In the genomic region with DNA sequence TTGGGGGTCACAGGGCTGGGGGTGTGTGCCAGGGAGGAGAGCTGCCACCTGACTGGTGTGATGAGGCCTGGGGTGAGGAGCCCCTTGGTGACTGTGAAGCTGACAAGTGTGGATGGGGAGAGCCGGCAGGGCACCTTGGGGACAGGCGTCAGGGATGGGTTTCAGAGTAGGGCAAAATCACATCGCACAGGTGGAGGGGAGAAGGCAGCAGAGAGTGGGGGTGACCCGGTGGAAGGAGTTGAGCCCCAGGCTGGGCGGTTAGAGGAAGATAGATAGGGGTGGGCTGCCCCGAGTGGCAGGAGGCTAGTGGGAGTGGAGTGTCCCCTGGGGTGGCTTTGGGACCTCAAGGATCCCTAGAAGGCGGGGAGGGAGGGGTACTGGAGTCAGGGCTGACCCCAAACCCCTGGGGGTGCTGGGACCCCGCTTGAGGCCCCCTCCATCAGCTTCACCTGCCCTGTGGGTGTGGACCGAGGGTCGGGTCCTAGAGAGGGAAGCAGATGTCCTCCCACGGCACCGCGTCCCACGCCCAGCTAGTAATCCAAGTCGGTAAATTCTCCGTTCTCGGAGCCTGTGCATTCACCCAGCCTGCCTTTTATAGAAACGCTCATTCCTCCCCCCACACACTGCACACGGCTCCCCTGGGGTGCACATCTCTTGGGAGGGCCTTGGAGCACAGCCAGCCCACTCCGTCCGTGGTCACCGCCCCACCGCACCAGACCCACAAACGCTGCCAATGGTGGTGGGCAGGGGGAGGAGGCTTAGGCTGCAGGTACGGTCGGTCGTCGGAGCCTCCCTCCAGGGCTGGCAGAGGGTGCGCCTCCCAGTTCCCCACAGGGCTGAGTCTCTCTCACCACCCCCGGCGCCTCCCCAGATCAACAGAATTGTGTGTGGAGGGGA, we compare ENCODE assay signal across 12 cellular contexts. TPM values are rescaled to one million over a fixed set of nuclear protein-coding genes. Genes with fewer than 3 reads are reported as not detected.
DNase-seq lines count a peak whose midpoint lies in the region; ATAC-seq and TF ChIP-seq lines count a peak whose summit lies in the region.
"Had no signal": no experiment of that assay in that cellular context is flagged by ENCODE, and none has a peak within 500 bp of the region (broad histone marks: within the 10 kb centered on the region; RNA-seq: fewer than 3 reads in every experiment).

No MANE protein-coding gene starts in this region.

- peak overlapping the region; percentile 74; the same call in 1 of the 2 replicates for H3K4me2 ChIP-seq in SK-N-SH

- CTCF ChIA-PET in SK-N-SH (lab: Yijun Ruan, JAX), result interaction anchor here (0.7 to 1.9 kb wide), 11 partner anchors 16 to 235 kb away, joined by 3 to 5 read pairs (median 3); a partner anchor contains a TSS

- peaks cover 15% of the 10 kb centered on the region for H3F3A ChIP-seq in SK-N-SH (replicated peaks; ENCODE audit: insufficient read depth)

- H3K9me3 ChIP-seq in SK-N-SH (no peaks in the 10 kb centered on the region), gastroesophageal sphincter (no peaks in the 10 kb centered on the region), spleen (no peaks in the 10 kb centered on the region)

- H3K79me2 ChIP-seq in SK-N-SH (ENCODE audit: insufficient read depth), result peaks cover 24% of the 10 kb centered on the region; the same call in 1 of the 2 replicates

- TF ChIP-seq POLR2A in gastroesophageal sphincter (IDR thresholded peaks at IDR 0.05) (no peak), spleen (IDR thresholded peaks at IDR 0.05) (no peak)

- no peak overlapping the region for H3K27ac ChIP-seq in SK-N-SH (ENCODE audit: low read depth in 2 of 2, low read length in 1 of 2)
- H3K27ac ChIP-seq in gastroesophageal sphincter, result peak overlapping the region; percentile 8 to 97 (median 94)
- H3K27ac ChIP-seq in spleen, result peak overlapping the region in 1 of 8 donors; percentile 11

- DNase-seq in SK-N-SH (no peak), spleen (peak; percentile 80), NCI-H2029 treated with DMSO at 0.1 percent for 48 hours (lab: John Stamatoyannopoulos, UW) (no peak), NOMO-1 (lab: John Stamatoyannopoulos, UW; ENCODE audit: unreplicated experiment in 2 of 2) (no peak)
- DNase-seq: activated gamma-delta T cell, dermis blood vessel endothelial cell, NCI-H524, Right ventricle myocardium superior had no signal

- peaks cover 33% of the 10 kb centered on the region for H4K20me1 ChIP-seq in SK-N-SH (ENCODE audit: insufficient read depth)

- ATAC-seq in SK-N-SH treated with all-trans-retinoic acid at 6 μM for 48 hours, result no peak
- ATAC-seq in gastroesophageal sphincter, result no peak
- ATAC-seq: left colon had no signal

- TF ChIP-seq CTCF in SK-N-SH (IDR thresholded peaks at IDR 0.05) (no peak), gastroesophageal sphincter (IDR thresholded peaks at IDR 0.05) (no peak), spleen (IDR thresholded peaks at IDR 0.05 in 8 of 11, conservative IDR thresholded peaks at IDR 0.05 in 3 of 11) (no peak)

- H3K4me1 ChIP-seq in SK-N-SH (ENCODE audit: control insufficient read depth in 1 of 2, insufficient read depth in 2 of 2, low read depth in 1 of 2, low read length in 1 of 2) (peaks cover 29 to 57% of the 10 kb centered on the region in 2 experiments), gastroesophageal sphincter (peaks cover 13 to 90% (median 60%) of the 10 kb centered on the region in 3 donors), spleen (peaks cover 27 to 89% (median 62%) of the 10 kb centered on the region in 6 donors)

- no peak for TF ChIP-seq RAD21 in SK-N-SH (IDR thresholded peaks at IDR 0.05; ENCODE audit: low read length)

- H3K9me2 ChIP-seq in SK-N-SH, result no peaks in the 10 kb centered on the region

- intact Hi-C loops in spleen (cut with DNase I; ENCODE audit: low total_unique reads), result no loop called here

- H2AFZ ChIP-seq in SK-N-SH (ENCODE audit: low read depth), result no peak overlapping the region

- 93% methylated on average over 13 of the region's 31 CpGs for WGBS in SK-N-SH (ENCODE audit: low lambda C conversion rate)
- 38% methylated on average over 15 of the region's 31 CpGs; no CpG with 5 or more reads in 1 of the 2 donors for WGBS in gastroesophageal sphincter (ENCODE audit: low coverage in 1 of 2), 2 donors
- WGBS in spleen, 5 donors, result 81 to 87% (median 86%) methylated on average over 21 to 31 of the region's 31 CpGs

- POLR2A ChIA-PET in SK-N-SH (lab: Yijun Ruan, JAX), result no interaction called here

- H3K4me3 ChIP-seq in SK-N-SH (ENCODE audit: low read depth in 2 of 2, low read length in 1 of 2) (no peak overlapping the region), gastroesophageal sphincter (peak overlapping the region in 1 of 2 donors; percentile 80), spleen (no peak overlapping the region)

- no peak for TF ChIP-seq EP300 in SK-N-SH (IDR thresholded peaks at IDR 0.05; ENCODE audit: borderline replicate concordance in 1 of 2, low read depth in 1 of 2, low read length in 1 of 2)
- no peak for TF ChIP-seq EP300 in gastroesophageal sphincter (IDR thresholded peaks at IDR 0.05)

- H3K36me3 ChIP-seq in SK-N-SH (replicated peaks in 1 of 2; ENCODE audit: control insufficient read depth in 1 of 2, insufficient read depth in 2 of 2, low read length in 1 of 2) (peaks cover 0 to 23% of the 10 kb centered on the region in 2 experiments), gastroesophageal sphincter (peaks cover 0 to 19% of the 10 kb centered on the region in 2 donors), spleen (peaks cover 3 to 25% (median 11%) of the 10 kb centered on the region in 6 donors)

- H3K9ac ChIP-seq in SK-N-SH, result no peak overlapping the region

- H3K27me3 ChIP-seq in SK-N-SH (ENCODE audit: insufficient read depth) (no peaks in the 10 kb centered on the region), gastroesophageal sphincter (peaks cover 5% of the 10 kb centered on the region), spleen (replicated peaks in 1 of 7) (peaks cover 0 to 29% (median 10%) of the 10 kb centered on the region in 7 donors)

TF ChIP-seq in SK-N-SH, 30 proteins besides CTCF, POLR2A, EP300 and RAD21:
- no peak for TF ChIP-seq RFX5 (IDR thresholded peaks at IDR 0.05; ENCODE audit: low read length)
- TF ChIP-seq SMC3 (IDR thresholded peaks at IDR 0.05; ENCODE audit: low read depth, low read length), result no peak
- TF ChIP-seq, protein P1, sequence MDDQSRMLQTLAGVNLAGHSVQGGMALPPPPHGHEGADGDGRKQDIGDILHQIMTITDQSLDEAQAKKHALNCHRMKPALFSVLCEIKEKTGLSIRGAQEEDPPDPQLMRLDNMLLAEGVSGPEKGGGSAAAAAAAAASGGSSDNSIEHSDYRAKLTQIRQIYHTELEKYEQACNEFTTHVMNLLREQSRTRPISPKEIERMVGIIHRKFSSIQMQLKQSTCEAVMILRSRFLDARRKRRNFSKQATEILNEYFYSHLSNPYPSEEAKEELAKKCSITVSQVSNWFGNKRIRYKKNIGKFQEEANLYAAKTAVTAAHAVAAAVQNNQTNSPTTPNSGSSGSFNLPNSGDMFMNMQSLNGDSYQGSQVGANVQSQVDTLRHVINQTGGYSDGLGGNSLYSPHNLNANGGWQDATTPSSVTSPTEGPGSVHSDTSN (IDR thresholded peaks at IDR 0.05), result no peak
- no peak for TF ChIP-seq ELF1 (IDR thresholded peaks at IDR 0.05)

TF ChIP-seq in SK-N-SH treated with all-trans-retinoic acid at 6 μM for 48 hours, 23 proteins besides CTCF, POLR2A, EP300 and RAD21 (continues in another document):
- no peak for TF ChIP-seq ISL1 (CRISPR knock-in tag; IDR thresholded peaks at IDR 0.05)
- TF ChIP-seq ZFP30 (CRISPR knock-in tag; IDR thresholded peaks at IDR 0.05), result no peak

RNA-seq across cellular contexts. Expression of a gene that starts 2.4 kb away (rescaled TPM):
- polyA plus RNA-seq in SK-N-SH (2012; rRNA removed) (28.3 and 53.8 TPM in 2 replicates), spleen (under 1 TPM; 0.11 to 0.96 (median 0.64) TPM)
- polyA plus RNA-seq in SK-N-SH (2012; cell fraction: cytosol; rRNA removed), result 26.2 and 42.1 TPM in 2 replicates
- 29.2 and 60.3 TPM in 2 replicates for polyA plus RNA-seq in SK-N-SH (2012; cell fraction: nucleus; rRNA removed)
- total RNA-seq in gastroesophageal sphincter (10 to 100 TPM; 18.3 to 33.3 (median 26.4) TPM), spleen (1 to 10 TPM; 1.2 to 4.4 (median 2.1) TPM)

RNA-seq across cellular contexts. Expression of a gene that starts 3.4 kb away (rescaled TPM):
- polyA plus RNA-seq in SK-N-SH (2012; rRNA removed), result 29.7 and 38.7 TPM in 2 replicates
- polyA plus RNA-seq in SK-N-SH (2012; cell fraction: cytosol; rRNA removed), result 15.2 and 23.9 TPM in 2 replicates
- 26.0 and 28.6 TPM in 2 replicates for polyA plus RNA-seq in SK-N-SH (2012; cell fraction: nucleus; rRNA removed)
- 10 to 100 TPM; 29.5 to 37.7 (median 33.4) TPM for total RNA-seq in gastroesophageal sphincter
- total RNA-seq in spleen, result 10 to 100 TPM; 13.8 to 23.9 (median 17.7) TPM
- 10 to 100 TPM; 13.1 to 23.0 (median 19.3) TPM for polyA plus RNA-seq in spleen

RNA-seq across cellular contexts. Expression of a gene that starts 8.9 kb away (rescaled TPM):
- 0.78 and 0.87 TPM in 2 replicates for polyA plus RNA-seq in SK-N-SH (2012; rRNA removed)
- 0.71 and 0.79 TPM in 2 replicates for polyA plus RNA-seq in SK-N-SH (2012; cell fraction: cytosol; rRNA removed)
- polyA plus RNA-seq in SK-N-SH (2012; cell fraction: nucleus; rRNA removed), result 2.3 and 5.0 TPM in 2 replicates
- 1 to 10 TPM; 2.8 to 8.5 (median 5.4) TPM for total RNA-seq in gastroesophageal sphincter
- not detected for total RNA-seq in spleen
- polyA plus RNA-seq in spleen, result under 1 TPM in 1 of 3 donors, not detected in 2; 0.11 TPM
- total RNA-seq: dermis blood vessel endothelial cell, urinary bladder had no signal

RNA-seq across cellular contexts. Expression of a gene that starts 19.9 kb away (rescaled TPM):
- 13.0 and 13.6 TPM in 2 replicates for polyA plus RNA-seq in SK-N-SH (2012; rRNA removed)
- 6.2 and 9.7 TPM in 2 replicates for polyA plus RNA-seq in SK-N-SH (2012; cell fraction: cytosol; rRNA removed)
- 49.6 and 65.3 TPM in 2 replicates for polyA plus RNA-seq in SK-N-SH (2012; cell fraction: nucleus; rRNA removed)
- total RNA-seq in gastroesophageal sphincter, result 10 to 100 TPM; 13.9 to 23.4 (median 17.9) TPM
- 10 to 100 TPM; 19.5 to 41.3 (median 32.9) TPM for total RNA-seq in spleen
- polyA plus RNA-seq in spleen, result 10 to 100 TPM; 12.4 to 44.3 (median 18.9) TPM

RNA-seq across cellular contexts. Expression of a gene that starts 19.9 kb away (rescaled TPM):
- polyA plus RNA-seq in SK-N-SH (2012; rRNA removed) (49.7 and 50.9 TPM in 2 replicates), spleen (10 to 100 TPM; 37.4 to 67.3 (median 66.0) TPM)
- 37.0 and 38.1 TPM in 2 replicates for polyA plus RNA-seq in SK-N-SH (2012; cell fraction: cytosol; rRNA removed)
- 97.2 and 112 TPM in 2 replicates for polyA plus RNA-seq in SK-N-SH (2012; cell fraction: nucleus; rRNA removed)
- total RNA-seq in gastroesophageal sphincter (100 to 1,000 TPM in 1 of 4 donors, 10 to 100 TPM in 3; 65.7 to 108 (median 86.4) TPM), spleen (10 to 100 TPM; 33.2 to 94.9 (median 63.5) TPM)

Comparison
In these comparisons a context has a peak if more than half of its experiments do, and no peak if none do; other contexts are left out.
1. H3K27ac ChIP-seq: peak in gastroesophageal sphincter (4 of 4); none in SK-N-SH (0 of 2).